21 cellular contexts compared by ENCODE assay signal in genomic region chr2:226639550-226639949, GRCh38.
"Had no signal": no experiment of that assay in that cellular context is flagged by ENCODE, and none has a peak within 500 bp of the region (broad histone marks: within the 10 kb centered on the region; RNA-seq: fewer than 3 reads in every experiment).

No MANE protein-coding gene starts in this region.

- H3K4me1 ChIP-seq: colonic mucosa, foreskin keratinocyte, left lung, lower lobe of right lung had no signal

- H3K4me3 ChIP-seq: colonic mucosa, gastroesophageal sphincter, heart left ventricle, hepatocyte, left lung, lower lobe of right lung had no signal

- H3K27me3 ChIP-seq: colonic mucosa, foreskin keratinocyte, gastroesophageal sphincter, hepatocyte had no signal

- H3K36me3 ChIP-seq: colonic mucosa, gastroesophageal sphincter, heart left ventricle, left lung, lower lobe of right lung had no signal

- H3K9me3 ChIP-seq: colonic mucosa had no signal

- H3K27ac ChIP-seq: colonic mucosa, epithelial cell of prostate, foreskin keratinocyte, gastroesophageal sphincter, heart left ventricle, hepatocyte, left lung, lower lobe of right lung had no signal

- DNase-seq: colonic mucosa; cortex of kidney; effector CD8-positive, alpha-beta T cell; effector memory CD8-positive, alpha-beta T cell; endodermal cell; erythroblast; foreskin keratinocyte; heart left ventricle; hypothalamus; immature natural killer cell; islet precursor cell; left cardiac atrium; left lung; left ventricle myocardium superior; lower lobe of right lung; mesendoderm; midbrain had no signal

- H3K79me2 ChIP-seq: hepatocyte had no signal

- ATAC-seq: effector memory CD8-positive, alpha-beta T cell; esophagus mucosa; foreskin keratinocyte; gastroesophageal sphincter; heart left ventricle; left cardiac atrium; left lung; left ventricle myocardium superior; lower lobe of right lung had no signal

- H3K4me2 ChIP-seq: hepatocyte had no signal

- H2AFZ ChIP-seq: hepatocyte had no signal
